Comparison of ENCODE assay signal across 1 cellular context in the genomic region with DNA sequence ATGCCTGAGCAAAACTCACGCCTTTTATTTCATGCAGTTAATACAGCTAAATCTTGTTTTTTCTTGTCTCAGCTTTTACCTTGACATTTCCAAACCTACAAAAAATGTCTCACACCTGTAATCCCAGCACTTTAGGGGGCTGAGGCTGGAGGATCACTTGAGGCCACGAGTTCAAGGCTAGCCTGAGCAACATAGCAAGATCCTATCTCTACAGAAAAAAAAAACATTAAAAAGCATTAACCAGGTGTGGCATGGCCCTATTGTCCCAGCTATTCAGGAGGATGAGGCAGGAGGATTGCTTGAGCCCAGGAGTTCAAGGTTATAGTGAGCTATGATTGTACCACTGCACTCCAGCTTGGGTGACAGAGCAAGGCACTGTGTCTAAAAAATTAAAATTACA.
TF ChIP-seq lines count a peak whose summit lies in the region.

No MANE protein-coding gene starts in this region.

TF ChIP-seq in HepG2, 621 proteins besides CTCF, POLR2A, EP300 and RAD21 (continued from another document):
- TF ChIP-seq MED8 (CRISPR knock-in tag; IDR thresholded peaks at IDR 0.05; ENCODE audit: insufficient replicate concordance) (peak; percentile 56), ZNF121 (CRISPR knock-in tag; IDR thresholded peaks at IDR 0.05) (peak; percentile 65), TCF12 (IDR thresholded peaks at IDR 0.05) (no peak), TCF12 (CRISPR knock-in tag; IDR thresholded peaks at IDR 0.05) (0 out of 2 replicates have a peak, but pooled peaks have one; percentile 29), STAG1 (CRISPR knock-in tag; IDR thresholded peaks at IDR 0.05) (peak; percentile 7; the same call in 1 of the 2 replicates), KAT8 (CRISPR knock-in tag; IDR thresholded peaks at IDR 0.05) (0 out of 2 replicates have a peak, but pooled peaks have one; percentile 15), SOX13 (IDR thresholded peaks at IDR 0.05) (no peak), SOX13 (CRISPR knock-in tag; conservative IDR thresholded peaks at IDR 0.05 in 1 of 2, IDR thresholded peaks at IDR 0.05 in 1 of 2) (peak in 1 of 2 experiments; percentile 83; a peak in 2 of 4 replicates), PITX1 (CRISPR knock-in tag; IDR thresholded peaks at IDR 0.05) (peak; percentile 46; the same call in 1 of the 2 replicates), NR2C2 (CRISPR knock-in tag; IDR thresholded peaks at IDR 0.05; ENCODE audit: borderline replicate concordance) (no peak), MED1 (CRISPR knock-in tag; IDR thresholded peaks at IDR 0.05) (peak; percentile 72; the same call in 1 of the 2 replicates), ETV6 (CRISPR knock-in tag; conservative IDR thresholded peaks at IDR 0.05) (no peak), SOX5 (CRISPR knock-in tag; IDR thresholded peaks at IDR 0.05; ENCODE audit: borderline replicate concordance) (peak; percentile 73; the same call in 1 of the 2 replicates), POGZ (CRISPR knock-in tag; IDR thresholded peaks at IDR 0.05) (0 out of 2 replicates have a peak, but pooled peaks have one; percentile 14), HMG20A (CRISPR knock-in tag; IDR thresholded peaks at IDR 0.05; ENCODE audit: borderline replicate concordance) (0 out of 2 replicates have a peak, but pooled peaks have one; percentile 7), SNAI1 (CRISPR knock-in tag; IDR thresholded peaks at IDR 0.05; ENCODE audit: borderline replicate concordance) (peak; percentile 49; the same call in 1 of the 2 replicates), CREM (IDR thresholded peaks at IDR 0.05) (peak; percentile 15; the same call in 1 of the 2 replicates), CREM (CRISPR knock-in tag; IDR thresholded peaks at IDR 0.05) (no peak)
- TF ChIP-seq, protein P1, sequence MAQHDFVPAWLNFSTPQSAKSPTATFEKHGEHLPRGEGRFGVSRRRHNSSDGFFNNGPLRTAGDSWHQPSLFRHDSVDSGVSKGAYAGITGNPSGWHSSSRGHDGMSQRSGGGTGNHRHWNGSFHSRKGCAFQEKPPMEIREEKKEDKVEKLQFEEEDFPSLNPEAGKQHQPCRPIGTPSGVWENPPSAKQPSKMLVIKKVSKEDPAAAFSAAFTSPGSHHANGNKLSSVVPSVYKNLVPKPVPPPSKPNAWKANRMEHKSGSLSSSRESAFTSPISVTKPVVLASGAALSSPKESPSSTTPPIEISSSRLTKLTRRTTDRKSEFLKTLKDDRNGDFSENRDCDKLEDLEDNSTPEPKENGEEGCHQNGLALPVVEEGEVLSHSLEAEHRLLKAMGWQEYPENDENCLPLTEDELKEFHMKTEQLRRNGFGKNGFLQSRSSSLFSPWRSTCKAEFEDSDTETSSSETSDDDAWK (CRISPR knock-in tag; IDR thresholded peaks at IDR 0.05): no peak
- TF ChIP-seq, protein P2, sequence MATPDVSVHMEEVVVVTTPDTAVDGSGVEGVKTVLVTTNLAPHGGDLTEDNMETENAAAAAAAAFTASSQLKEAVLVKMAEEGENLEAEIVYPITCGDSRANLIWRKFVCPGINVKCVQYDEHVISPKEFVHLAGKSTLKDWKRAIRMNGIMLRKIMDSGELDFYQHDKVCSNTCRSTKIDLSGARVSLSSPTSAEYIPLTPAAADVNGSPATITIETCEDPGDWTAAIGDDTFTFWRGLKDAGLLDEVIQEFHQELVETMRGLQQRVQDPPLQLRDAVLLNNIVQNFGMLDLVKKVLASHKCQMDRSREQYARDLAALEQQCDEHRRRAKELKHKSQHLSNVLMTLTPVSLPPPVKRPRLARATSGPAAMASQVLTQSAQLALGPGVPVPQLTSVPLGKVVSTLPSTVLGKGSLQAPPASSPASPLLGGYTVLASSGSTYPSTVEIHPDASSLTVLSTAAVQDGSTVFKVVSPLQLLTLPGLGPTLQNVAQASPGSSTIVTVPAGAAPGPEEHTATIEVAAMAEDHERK (CRISPR knock-in tag; IDR thresholded peaks at IDR 0.05; ENCODE audit: low read depth): no peak
- TF ChIP-seq, protein P3, sequence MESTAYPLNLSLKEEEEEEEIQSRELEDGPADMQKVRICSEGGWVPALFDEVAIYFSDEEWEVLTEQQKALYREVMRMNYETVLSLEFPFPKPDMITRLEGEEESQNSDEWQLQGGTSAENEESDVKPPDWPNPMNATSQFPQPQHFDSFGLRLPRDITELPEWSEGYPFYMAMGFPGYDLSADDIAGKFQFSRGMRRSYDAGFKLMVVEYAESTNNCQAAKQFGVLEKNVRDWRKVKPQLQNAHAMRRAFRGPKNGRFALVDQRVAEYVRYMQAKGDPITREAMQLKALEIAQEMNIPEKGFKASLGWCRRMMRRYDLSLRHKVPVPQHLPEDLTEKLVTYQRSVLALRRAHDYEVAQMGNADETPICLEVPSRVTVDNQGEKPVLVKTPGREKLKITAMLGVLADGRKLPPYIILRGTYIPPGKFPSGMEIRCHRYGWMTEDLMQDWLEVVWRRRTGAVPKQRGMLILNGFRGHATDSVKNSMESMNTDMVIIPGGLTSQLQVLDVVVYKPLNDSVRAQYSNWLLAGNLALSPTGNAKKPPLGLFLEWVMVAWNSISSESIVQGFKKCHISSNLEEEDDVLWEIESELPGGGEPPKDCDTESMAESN (CRISPR knock-in tag; conservative IDR thresholded peaks at IDR 0.05): 0 out of 2 replicates have a peak, but pooled peaks have one; percentile 9
- TF ChIP-seq, protein P4, sequence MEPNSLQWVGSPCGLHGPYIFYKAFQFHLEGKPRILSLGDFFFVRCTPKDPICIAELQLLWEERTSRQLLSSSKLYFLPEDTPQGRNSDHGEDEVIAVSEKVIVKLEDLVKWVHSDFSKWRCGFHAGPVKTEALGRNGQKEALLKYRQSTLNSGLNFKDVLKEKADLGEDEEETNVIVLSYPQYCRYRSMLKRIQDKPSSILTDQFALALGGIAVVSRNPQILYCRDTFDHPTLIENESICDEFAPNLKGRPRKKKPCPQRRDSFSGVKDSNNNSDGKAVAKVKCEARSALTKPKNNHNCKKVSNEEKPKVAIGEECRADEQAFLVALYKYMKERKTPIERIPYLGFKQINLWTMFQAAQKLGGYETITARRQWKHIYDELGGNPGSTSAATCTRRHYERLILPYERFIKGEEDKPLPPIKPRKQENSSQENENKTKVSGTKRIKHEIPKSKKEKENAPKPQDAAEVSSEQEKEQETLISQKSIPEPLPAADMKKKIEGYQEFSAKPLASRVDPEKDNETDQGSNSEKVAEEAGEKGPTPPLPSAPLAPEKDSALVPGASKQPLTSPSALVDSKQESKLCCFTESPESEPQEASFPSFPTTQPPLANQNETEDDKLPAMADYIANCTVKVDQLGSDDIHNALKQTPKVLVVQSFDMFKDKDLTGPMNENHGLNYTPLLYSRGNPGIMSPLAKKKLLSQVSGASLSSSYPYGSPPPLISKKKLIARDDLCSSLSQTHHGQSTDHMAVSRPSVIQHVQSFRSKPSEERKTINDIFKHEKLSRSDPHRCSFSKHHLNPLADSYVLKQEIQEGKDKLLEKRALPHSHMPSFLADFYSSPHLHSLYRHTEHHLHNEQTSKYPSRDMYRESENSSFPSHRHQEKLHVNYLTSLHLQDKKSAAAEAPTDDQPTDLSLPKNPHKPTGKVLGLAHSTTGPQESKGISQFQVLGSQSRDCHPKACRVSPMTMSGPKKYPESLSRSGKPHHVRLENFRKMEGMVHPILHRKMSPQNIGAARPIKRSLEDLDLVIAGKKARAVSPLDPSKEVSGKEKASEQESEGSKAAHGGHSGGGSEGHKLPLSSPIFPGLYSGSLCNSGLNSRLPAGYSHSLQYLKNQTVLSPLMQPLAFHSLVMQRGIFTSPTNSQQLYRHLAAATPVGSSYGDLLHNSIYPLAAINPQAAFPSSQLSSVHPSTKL (CRISPR knock-in tag; IDR thresholded peaks at IDR 0.05): peak; percentile 49; the same call in 1 of the 2 replicates
